21 cellular contexts compared by ENCODE assay signal in the genomic region with DNA sequence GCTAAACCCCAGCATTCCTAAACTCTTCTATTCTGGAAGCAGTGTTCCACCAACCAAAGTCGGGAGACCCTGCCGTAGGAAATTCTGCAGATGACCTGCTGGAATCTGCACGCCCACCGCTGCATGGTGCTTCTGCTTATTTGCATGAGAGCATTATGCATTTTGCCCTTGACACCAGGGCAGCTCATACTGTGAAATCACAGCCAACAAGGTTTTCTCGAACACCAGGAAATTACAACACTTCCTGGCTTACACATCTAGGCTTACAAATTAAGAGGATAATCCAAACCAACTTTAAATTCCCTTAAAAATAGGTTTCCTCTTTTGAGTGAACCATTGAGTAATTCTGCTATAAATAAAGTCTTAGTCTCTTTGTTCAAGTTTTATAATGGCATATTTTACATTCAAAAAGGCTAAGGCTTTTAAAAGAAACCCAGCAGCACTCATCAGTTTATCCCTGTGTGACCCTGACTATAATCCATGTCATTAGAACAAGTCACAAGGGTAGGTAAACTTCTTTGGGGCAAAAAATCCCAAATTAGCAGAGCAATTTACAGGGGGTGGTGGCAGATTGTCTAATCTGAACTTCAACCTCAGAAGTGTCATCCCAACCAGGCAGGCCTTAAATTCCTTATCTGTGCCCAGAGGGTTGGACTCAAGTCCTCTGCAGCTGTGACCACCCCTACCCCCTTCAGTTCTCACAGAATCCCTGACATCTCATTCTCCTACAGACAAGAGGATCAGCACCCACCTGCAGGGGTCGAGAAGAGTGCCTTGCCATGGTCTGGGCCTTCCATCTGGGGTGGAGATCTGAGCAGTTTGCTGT. TPM values are rescaled to one million over a fixed set of nuclear protein-coding genes. Genes with fewer than 3 reads are reported as not detected.
DNase-seq lines count a peak whose midpoint lies in the region; ATAC-seq, FAIRE-seq and TF ChIP-seq lines count a peak whose summit lies in the region.
"Had no signal": no experiment of that assay in that cellular context is flagged by ENCODE, and none has a peak within 500 bp of the region (broad histone marks: within the 10 kb centered on the region; RNA-seq: fewer than 3 reads in every experiment).

No MANE protein-coding gene starts in this region.

- in situ Hi-C loops in HepG2 (cut with HindIII; ENCODE audit: extremely low pct_ligation_motif_present, low pct_unique_long_range_greater_than_20kb), result no loop called here

- intact Hi-C loops in right lobe of liver (cut with DNase I) (no loop called here), HepG2 (cut with micrococcal nuclease; ENCODE audit: unreplicated experiment) (no loop called here), left ventricle myocardium superior (cut with micrococcal nuclease) (no loop called here)

- no peaks in the 10 kb centered on the region for H3K79me2 ChIP-seq in HepG2 (ENCODE audit: insufficient read depth, low read length)

- FAIRE-seq in HepG2 (lab: Jason Lieb, UNC), result no peak
- FAIRE-seq: colon, endometrium, GM12891, H54 had no signal

- H4K20me1 ChIP-seq in HepG2 (ENCODE audit: insufficient read depth, low read length), result no peaks in the 10 kb centered on the region

- CTCF ChIA-PET in HepG2 (lab: Yijun Ruan, JAX; ENCODE audit: low intra/inter-chr PET ratio, low total read pairs), result no interaction called here

- H3K36me3 ChIP-seq in right lobe of liver (no peaks in the 10 kb centered on the region), HepG2 (replicated peaks in 1 of 2; ENCODE audit: control insufficient read depth in 1 of 2, insufficient read depth in 2 of 2, low read length in 2 of 2) (no peaks in the 10 kb centered on the region)
- H3K36me3 ChIP-seq: vagina had no signal

- H3K9me3 ChIP-seq in right lobe of liver, result no peaks in the 10 kb centered on the region
- no peaks in the 10 kb centered on the region for H3K9me3 ChIP-seq in HepG2 (ENCODE audit: low read length)
- H3K9me3 ChIP-seq: vagina had no signal

- peak overlapping the region in 1 of 3 donors; percentile 25 for H3K27ac ChIP-seq in right lobe of liver
- no peak overlapping the region for H3K27ac ChIP-seq in HepG2 (ENCODE audit: extremely low read length, insufficient read depth, low read length)
- H3K27ac ChIP-seq: foreskin keratinocyte, vagina had no signal

- ATAC-seq in right lobe of liver, result peak; percentile 50 to 88 (median 60)
- ATAC-seq in HepG2, result no peak
- ATAC-seq in left ventricle myocardium superior, result peak; percentile 70
- no peak for ATAC-seq in HG02852 (IDR thresholded peaks at IDR 0.05; ENCODE audit: unreplicated experiment)
- ATAC-seq in HG03439 (IDR thresholded peaks at IDR 0.05; ENCODE audit: unreplicated experiment), result no peak
- no peak for ATAC-seq in HG02970 (IDR thresholded peaks at IDR 0.05; ENCODE audit: low FRiP score, unreplicated experiment)
- ATAC-seq: activated CD8-positive, alpha-beta T cell treated with anti-CD3 and anti-CD28 coated beads, Interleukin-2, amount 10 ng/mL, durations not matched to agents 7 days and 5 days; foreskin keratinocyte had no signal

- no peaks in the 10 kb centered on the region for H3K27me3 ChIP-seq in right lobe of liver
- H3K27me3 ChIP-seq in HepG2 (ENCODE audit: control insufficient read depth in 1 of 2, insufficient read depth in 2 of 2, low read length in 2 of 2), result no peaks in the 10 kb centered on the region
- H3K27me3 ChIP-seq: foreskin keratinocyte, vagina had no signal

- no peak overlapping the region for H3K9ac ChIP-seq in HepG2 (ENCODE audit: insufficient read depth, low read depth, low read length)

- TF ChIP-seq RAD21 in HepG2 (CRISPR knock-in tag; IDR thresholded peaks at IDR 0.05), result no peak

- H3K4me1 ChIP-seq in right lobe of liver (peaks cover 0 to 20% (median 0%) of the 10 kb centered on the region in 4 donors), HepG2 (ENCODE audit: insufficient read depth, low read length) (no peaks in the 10 kb centered on the region)
- H3K4me1 ChIP-seq: foreskin keratinocyte, vagina had no signal

- POLR2A ChIA-PET in HepG2 (lab: Yijun Ruan, JAX), result no interaction called here

- WGBS in right lobe of liver (ENCODE audit: insufficient coverage, low coverage, low lambda C conversion rate, missing lambda C conversion rate), result 40% methylated on average over 4 of the region's 6 CpGs
- 60% methylated on average over 4 of the region's 6 CpGs for WGBS in HepG2 (ENCODE audit: low lambda C conversion rate)

- no peak overlapping the region for H3K4me3 ChIP-seq in right lobe of liver
- no peak overlapping the region for H3K4me3 ChIP-seq in HepG2 (replicated peaks in 1 of 3; ENCODE audit: insufficient read depth in 1 of 3, low read depth in 2 of 3, low read length in 3 of 3)
- H3K4me3 ChIP-seq: vagina had no signal

- BruUV-seq in HepG2 (replicated peaks; lab: Mats Ljungman, UMichigan), result no TSS peak

- no peak for TF ChIP-seq POLR2A in right lobe of liver (IDR thresholded peaks at IDR 0.05)
- TF ChIP-seq POLR2A in HepG2 (IDR thresholded peaks at IDR 0.05; ENCODE audit: insufficient read depth in 1 of 2, low read depth in 2 of 2, low read length in 2 of 2), result no peak

- DNase-seq in right lobe of liver (no peak), HepG2 (ENCODE audit: low spot score) (no peak), SKM-1 (lab: John Stamatoyannopoulos, UW; ENCODE audit: unreplicated experiment) (peak; percentile 34), left ventricle myocardium superior (no peak), NCI-H1436 (lab: John Stamatoyannopoulos, UW) (no peak)
- DNase-seq: ACHN; activated CD8-positive, alpha-beta T cell treated with anti-CD3 and anti-CD28 coated beads, Interleukin-2, amount 10 ng/mL, durations not matched to agents 7 days and 5 days; activated T-cell treated with anti-CD3 and anti-CD28 coated beads, Interleukin-2, amount 50 U/mL, for 24 hours; CD4-positive, alpha-beta T cell; DMS153; foreskin keratinocyte; IMR-90; T1000 had no signal

- no peak for TF ChIP-seq EP300 in HepG2 (IDR thresholded peaks at IDR 0.05; ENCODE audit: low read depth in 2 of 2, low read length in 2 of 2)
- TF ChIP-seq EP300 in HepG2 (CRISPR knock-in tag; IDR thresholded peaks at IDR 0.05; ENCODE audit: borderline replicate concordance), result no peak

- no peak overlapping the region for H3K4me2 ChIP-seq in HepG2 (ENCODE audit: low read depth, low read length)

- TF ChIP-seq CTCF in right lobe of liver (IDR thresholded peaks at IDR 0.05) (no peak), HepG2 (CRISPR knock-in tag; IDR thresholded peaks at IDR 0.05) (no peak)

- no peak overlapping the region for H2AFZ ChIP-seq in HepG2 (ENCODE audit: low read length)

TF ChIP-seq in HepG2, 621 proteins besides CTCF, POLR2A, EP300 and RAD21:
- TF ChIP-seq ISL2 (CRISPR knock-in tag; IDR thresholded peaks at IDR 0.05), result no peak

RNA-seq across cellular contexts. Expression of a gene that starts 33.5 kb away (rescaled TPM):
- total RNA-seq in right lobe of liver, result 10 to 100 TPM; 24.1 to 53.1 (median 37.9) TPM
- 6.4 and 8.9 TPM in 2 replicates for total RNA-seq in HepG2 (2016; rRNA removed; fragmentation: Illumina TruSeq; extraction: Trizol)
- total RNA-seq in HepG2 (2016; cell fraction: cytosol; rRNA removed; fragmentation: Illumina TruSeq; extraction: Trizol; ENCODE audit: low read depth), result 3.8 and 9.5 TPM in 2 replicates
- 8.6 and 10.6 TPM in 2 replicates for total RNA-seq in HepG2 (2016; cell fraction: insoluble cytoplasmic fraction; rRNA removed; fragmentation: Illumina TruSeq; extraction: Trizol)
- 5.6 and 7.7 TPM in 2 replicates for total RNA-seq in HepG2 (2016; cell fraction: membrane; rRNA removed; fragmentation: Illumina TruSeq; extraction: Trizol)
- total RNA-seq in HepG2 (2016; cell fraction: nucleus; rRNA removed; fragmentation: Illumina TruSeq; extraction: Trizol), result 3.0 and 4.3 TPM in 2 replicates
- polyA plus RNA-seq in HepG2 (2011; rRNA removed), result 12.6 and 16.9 TPM in 2 replicates
- polyA plus RNA-seq in HepG2 (2011; cell fraction: cytosol; rRNA removed), result 19.5 and 23.3 TPM in 2 replicates
- 9.2 and 9.7 TPM in 2 replicates for polyA plus RNA-seq in HepG2 (2011; cell fraction: nucleus; rRNA removed)
- 3.9 and 9.2 TPM in 2 replicates for polyA plus RNA-seq in HepG2 (2012)
- 11.2 and 14.3 TPM in 2 replicates for polyA plus RNA-seq in HepG2 (2016; cell fraction: cytosol; fragmentation: Illumina TruSeq; extraction: Trizol; ENCODE audit: low read depth)
- polyA plus RNA-seq in HepG2 (2016; cell fraction: insoluble cytoplasmic fraction; fragmentation: Illumina TruSeq; extraction: Trizol; ENCODE audit: low read depth), result 19.1 and 19.5 TPM in 2 replicates
- polyA plus RNA-seq in HepG2 (2016; cell fraction: membrane; fragmentation: Illumina TruSeq; extraction: Trizol; ENCODE audit: low read depth), result 9.2 and 11.0 TPM in 2 replicates
- polyA plus RNA-seq in HepG2 (2016; cell fraction: nucleus; fragmentation: Illumina TruSeq; extraction: Trizol; ENCODE audit: insufficient read depth, low read depth), result 9.2 and 17.6 TPM in 2 replicates
- 12.3 TPM in 1 of 2 replicates, not detected in the other for polyA minus RNA-seq in HepG2 (2011; rRNA and poly(A)+ RNA removed; ENCODE audit: low replicate concordance)
- polyA minus RNA-seq in HepG2 (2011; cell fraction: cytosol; rRNA and poly(A)+ RNA removed), result 1.9 and 4.5 TPM in 2 replicates
- polyA minus RNA-seq in HepG2 (2011; cell fraction: nucleus; rRNA and poly(A)+ RNA removed), result 3.9 and 6.0 TPM in 2 replicates
- total RNA-seq in left ventricle myocardium superior, result 27.4 TPM
- total RNA-seq: activated CD8-positive, alpha-beta T cell treated with anti-CD3 and anti-CD28 coated beads, Interleukin-2, amount 10 ng/mL, durations not matched to agents 7 days and 5 days; CD4-positive, alpha-beta T cell had no signal

Comparison
In these comparisons a context has a peak if more than half of its experiments do, and no peak if none do; other contexts are left out.
1. ATAC-seq: peak in right lobe of liver (4 of 4) and left ventricle myocardium superior (single experiment); none in HepG2 (single experiment), HG02852 (single experiment), HG03439 (single experiment) and HG02970 (single experiment).